23 cellular contexts compared by ENCODE assay signal in the genomic region with DNA sequence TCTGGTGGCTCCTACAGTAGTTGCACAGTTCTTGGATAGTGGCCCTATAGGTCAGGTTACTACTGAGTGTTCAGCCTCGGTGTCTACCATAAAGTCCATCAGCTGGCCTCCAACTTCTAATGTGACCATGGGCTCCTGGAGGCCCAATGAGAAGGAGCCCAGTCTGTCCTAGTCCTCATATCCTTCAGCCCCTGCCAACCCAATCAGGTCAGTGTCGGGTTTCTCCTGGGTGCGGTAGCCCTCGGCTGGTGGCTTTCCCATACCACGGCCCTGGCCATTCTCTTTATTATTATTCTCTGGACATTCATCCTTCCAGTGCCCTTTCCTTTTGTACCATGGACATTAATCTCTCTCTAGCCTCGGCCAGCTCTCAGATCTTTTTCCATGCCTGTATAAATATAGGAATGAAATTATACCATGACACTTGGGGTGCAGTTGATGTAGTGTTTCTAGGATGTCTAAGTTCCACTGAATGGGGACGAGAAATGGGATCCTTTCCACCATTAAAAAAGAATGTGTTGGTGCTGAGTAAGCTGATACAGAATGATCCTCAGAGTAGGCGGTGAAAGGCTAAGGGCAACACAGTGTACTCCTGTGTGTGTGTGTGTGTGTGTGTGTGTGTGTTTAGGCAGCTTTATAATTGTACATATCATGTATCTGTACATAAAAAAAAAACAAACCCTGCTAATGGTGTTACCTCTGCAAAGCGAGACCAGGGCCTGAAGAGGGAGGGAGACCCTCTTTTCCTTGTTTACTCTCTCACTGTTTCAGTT. TPM values are rescaled to one million over a fixed set of nuclear protein-coding genes. Genes with fewer than 3 reads are reported as not detected.
"Had no signal": no experiment of that assay in that cellular context is flagged by ENCODE, and none has a peak within 500 bp of the region (broad histone marks: within the 10 kb centered on the region; RNA-seq: fewer than 3 reads in every experiment).

No MANE protein-coding gene starts in this region.

- H3K9me3 ChIP-seq: gastrocnemius medialis, heart left ventricle, left ventricle myocardium inferior, spleen, thoracic aorta, upper lobe of left lung had no signal

- H3K36me3 ChIP-seq: gastrocnemius medialis, heart left ventricle, left ventricle myocardium inferior, spleen, thoracic aorta, upper lobe of left lung had no signal

- H3K4me3 ChIP-seq: gastrocnemius medialis, heart left ventricle, left ventricle myocardium inferior, spleen, thoracic aorta, upper lobe of left lung had no signal

- H3K4me1 Mint-ChIP-seq: activated CD4-positive, alpha-beta T cell treated with anti-CD3 and anti-CD28 coated beads, Interleukin-2, amount 10 ng/mL, durations not matched to agents 7 days and 5 days; activated naive CD4-positive, alpha-beta T cell treated with anti-CD3 and anti-CD28 coated beads, Interleukin-2, amount 10 ng/mL, durations not matched to agents 7 days and 5 days; activated naive CD8-positive, alpha-beta T cell treated with anti-CD3 and anti-CD28 coated beads, Interleukin-2, amount 50 U/mL, for 24 hours; central memory CD8-positive, alpha-beta T cell; stimulated activated memory B cell treated with anti-CD40 and anti-IgM and Interleukin-4, amounts not matched to agents 10 μg/mL and 1 μg/mL and 100 μg/mL, for 72 hours had no signal

- H3K27ac ChIP-seq: heart left ventricle, left ventricle myocardium inferior, spleen, thoracic aorta, upper lobe of left lung had no signal

- DNase-seq: activated CD4-positive, alpha-beta T cell treated with anti-CD3 and anti-CD28 coated beads, Interleukin-2, amount 10 ng/mL, durations not matched to agents 7 days and 5 days; activated CD8-positive, alpha-beta memory T cell treated with anti-CD3 and anti-CD28 coated beads, Interleukin-2, amount 50 U/mL, for 4 hours; activated effector memory CD4-positive, alpha-beta T cell treated with Interleukin-2 at 50 U/mL for 16 hours; activated naive CD4-positive, alpha-beta T cell treated with anti-CD3 and anti-CD28 coated beads, Interleukin-2, amount 10 ng/mL, durations not matched to agents 7 days and 5 days; activated naive CD8-positive, alpha-beta T cell treated with anti-CD3 and anti-CD28 coated beads, Interleukin-2, amount 50 U/mL, for 24 hours; activated T-cell treated with anti-CD3 and anti-CD28 coated beads, Interleukin-2, amount 50 U/mL, for 4 hours; aorta; cortex of kidney; effector CD4-positive, alpha-beta T cell; gastrocnemius medialis; heart left ventricle; kidney; left ventricle myocardium inferior; mammary epithelial cell; spleen; stimulated activated CD4-positive, alpha-beta T cell treated with anti-CD3 and anti-CD28 coated beads, Interleukin-4, amount 100 ng/mL, for 4 hours; T-helper 1 cell; T-helper 9 cell; upper lobe of left lung had no signal

- H3K4me3 Mint-ChIP-seq: activated CD4-positive, alpha-beta T cell treated with anti-CD3 and anti-CD28 coated beads, Interleukin-2, amount 10 ng/mL, durations not matched to agents 7 days and 5 days; activated naive CD4-positive, alpha-beta T cell treated with anti-CD3 and anti-CD28 coated beads, Interleukin-2, amount 10 ng/mL, durations not matched to agents 7 days and 5 days; activated naive CD8-positive, alpha-beta T cell treated with anti-CD3 and anti-CD28 coated beads, Interleukin-2, amount 50 U/mL, for 24 hours; activated T-cell treated with anti-CD3 and anti-CD28 coated beads, Interleukin-2, amount 50 U/mL, for 4 hours; central memory CD8-positive, alpha-beta T cell; stimulated activated memory B cell treated with anti-CD40 and anti-IgM and Interleukin-4, amounts not matched to agents 10 μg/mL and 1 μg/mL and 100 μg/mL, for 72 hours had no signal

- H3K27me3 Mint-ChIP-seq: activated CD4-positive, alpha-beta T cell treated with anti-CD3 and anti-CD28 coated beads, Interleukin-2, amount 10 ng/mL, durations not matched to agents 7 days and 5 days had no signal

- H3K9me3 Mint-ChIP-seq: activated CD4-positive, alpha-beta T cell treated with anti-CD3 and anti-CD28 coated beads, Interleukin-2, amount 10 ng/mL, durations not matched to agents 7 days and 5 days; activated naive CD4-positive, alpha-beta T cell treated with anti-CD3 and anti-CD28 coated beads, Interleukin-2, amount 10 ng/mL, durations not matched to agents 7 days and 5 days; activated naive CD8-positive, alpha-beta T cell treated with anti-CD3 and anti-CD28 coated beads, Interleukin-2, amount 50 U/mL, for 24 hours; activated T-cell treated with anti-CD3 and anti-CD28 coated beads, Interleukin-2, amount 50 U/mL, for 4 hours; central memory CD8-positive, alpha-beta T cell; stimulated activated memory B cell treated with anti-CD40 and anti-IgM and Interleukin-4, amounts not matched to agents 10 μg/mL and 1 μg/mL and 100 μg/mL, for 72 hours had no signal

- H3K27me3 ChIP-seq: gastrocnemius medialis, heart left ventricle, spleen, upper lobe of left lung had no signal

- H3K27ac Mint-ChIP-seq: activated CD4-positive, alpha-beta T cell treated with anti-CD3 and anti-CD28 coated beads, Interleukin-2, amount 10 ng/mL, durations not matched to agents 7 days and 5 days; activated naive CD4-positive, alpha-beta T cell treated with anti-CD3 and anti-CD28 coated beads, Interleukin-2, amount 10 ng/mL, durations not matched to agents 7 days and 5 days; activated naive CD8-positive, alpha-beta T cell treated with anti-CD3 and anti-CD28 coated beads, Interleukin-2, amount 50 U/mL, for 24 hours; stimulated activated memory B cell treated with anti-CD40 and anti-IgM and Interleukin-4, amounts not matched to agents 10 μg/mL and 1 μg/mL and 100 μg/mL, for 72 hours had no signal

- ATAC-seq: activated naive CD8-positive, alpha-beta T cell treated with anti-CD3 and anti-CD28 coated beads, Interleukin-2, amount 50 U/mL, for 24 hours; activated T-cell treated with anti-CD3 and anti-CD28 coated beads, Interleukin-2, amount 50 U/mL, for 4 hours; heart left ventricle; sciatic nerve; stimulated activated memory B cell treated with anti-CD40 and anti-IgM and Interleukin-4, amounts not matched to agents 10 μg/mL and 1 μg/mL and 100 μg/mL, for 72 hours had no signal

- H3K36me3 Mint-ChIP-seq: activated naive CD4-positive, alpha-beta T cell treated with anti-CD3 and anti-CD28 coated beads, Interleukin-2, amount 10 ng/mL, durations not matched to agents 7 days and 5 days; stimulated activated memory B cell treated with anti-CD40 and anti-IgM and Interleukin-4, amounts not matched to agents 10 μg/mL and 1 μg/mL and 100 μg/mL, for 72 hours had no signal

RNA-seq across cellular contexts. Expression of a gene that starts 19.3 kb away (rescaled TPM):
- total RNA-seq: activated CD4-positive, alpha-beta T cell treated with anti-CD3 and anti-CD28 coated beads, Interleukin-2, amount 10 ng/mL, durations not matched to agents 7 days and 5 days; activated T-cell treated with anti-CD3 and anti-CD28 coated beads, Interleukin-2, amount 50 U/mL, for 4 hours; gastrocnemius medialis; left ventricle myocardium inferior had no signal
